Comparison of ENCODE assay signal across 25 cellular contexts in genomic region chr2:121917143-121917542, GRCh38.
"Had no signal": no experiment of that assay in that cellular context is flagged by ENCODE, and none has a peak within 500 bp of the region (broad histone marks: within the 10 kb centered on the region; RNA-seq: fewer than 3 reads in every experiment).

No MANE protein-coding gene starts in this region.

- H3K27me3 ChIP-seq: left lung, pancreas, right atrium auricular region, right lobe of liver, tibial nerve had no signal

- ATAC-seq: left cardiac atrium; left lung; natural killer cell; pancreas; right lobe of liver; stimulated activated memory B cell treated with anti-CD40 and anti-IgM and Interleukin-4, amounts not matched to agents 10 μg/mL and 1 μg/mL and 100 μg/mL, for 72 hours; stimulated activated naive CD8-positive, alpha-beta T cell treated with anti-CD3 and anti-CD28 coated beads, Interleukin-15, amount 100 ng/mL, for 72 hours had no signal

- H3K4me1 Mint-ChIP-seq: natural killer cell; stimulated activated memory B cell treated with anti-CD40 and anti-IgM and Interleukin-4, amounts not matched to agents 10 μg/mL and 1 μg/mL and 100 μg/mL, for 72 hours; stimulated activated naive CD8-positive, alpha-beta T cell treated with anti-CD3 and anti-CD28 coated beads, Interleukin-15, amount 100 ng/mL, for 72 hours had no signal

- H3K9me3 Mint-ChIP-seq: nephron progenitor cell had no signal

- FAIRE-seq: keratinocyte, pancreas had no signal

- H3K36me3 Mint-ChIP-seq: natural killer cell; stimulated activated memory B cell treated with anti-CD40 and anti-IgM and Interleukin-4, amounts not matched to agents 10 μg/mL and 1 μg/mL and 100 μg/mL, for 72 hours; type B pancreatic cell had no signal

- H3K27ac ChIP-seq: left lung, lower lobe of right lung, pancreas, right atrium auricular region, right lobe of liver, tibial nerve had no signal

- H3K4me3 Mint-ChIP-seq: natural killer cell; nephron progenitor cell; stimulated activated memory B cell treated with anti-CD40 and anti-IgM and Interleukin-4, amounts not matched to agents 10 μg/mL and 1 μg/mL and 100 μg/mL, for 72 hours; stimulated activated naive CD8-positive, alpha-beta T cell treated with anti-CD3 and anti-CD28 coated beads, Interleukin-15, amount 100 ng/mL, for 72 hours; type B pancreatic cell had no signal

- H3K4me3 ChIP-seq: left lung, lower lobe of right lung, pancreas, right atrium auricular region, right lobe of liver, smooth muscle cell, tibial nerve had no signal

- H3K9me3 ChIP-seq: left lung, lower lobe of right lung, pancreas, right atrium auricular region, right lobe of liver, tibial nerve had no signal

- H3K27me3 Mint-ChIP-seq: stimulated activated memory B cell treated with anti-CD40 and anti-IgM and Interleukin-4, amounts not matched to agents 10 μg/mL and 1 μg/mL and 100 μg/mL, for 72 hours; stimulated activated naive CD8-positive, alpha-beta T cell treated with anti-CD3 and anti-CD28 coated beads, Interleukin-15, amount 100 ng/mL, for 72 hours; type B pancreatic cell had no signal

- H3K27ac Mint-ChIP-seq: natural killer cell; nephron progenitor cell; stimulated activated memory B cell treated with anti-CD40 and anti-IgM and Interleukin-4, amounts not matched to agents 10 μg/mL and 1 μg/mL and 100 μg/mL, for 72 hours; type B pancreatic cell had no signal

- H3K4me2 ChIP-seq: smooth muscle cell had no signal

- DNase-seq: hippocampal formation; kidney glomerular epithelial cell; left cardiac atrium; left lung; lower lobe of right lung; mammary epithelial cell; mesenchymal stem cell; natural killer cell; nephron progenitor cell; nucleus accumbens; pancreas; right lobe of liver; stimulated activated CD4-positive, alpha-beta T cell treated with anti-CD3 and anti-CD28 coated beads, Interleukin-1b, Interleukin-23, amount 100 ng/mL, for 48 hours; stimulated activated CD4-positive, alpha-beta T cell treated with anti-CD3 and anti-CD28 coated beads, Interleukin-2, amount 100 ng/mL, for 48 hours; stimulated activated CD4-positive, alpha-beta T cell treated with anti-CD3 and anti-CD28 coated beads, Interleukin-4, amount 100 ng/mL, for 4 hours; stimulated activated CD8-positive, alpha-beta memory T cell treated with anti-CD3 and anti-CD28 coated beads, Interleukin-4, amount 100 ng/mL, for 48 hours; stimulated activated naive CD4-positive, alpha-beta T cell treated with Interleukin-2 at 50 U/mL for 16 hours; stimulated activated naive CD8-positive, alpha-beta T cell treated with anti-CD3 and anti-CD28 coated beads, Interleukin-15, amount 100 ng/mL, for 72 hours; substantia nigra had no signal

- H3K4me1 ChIP-seq: left lung, lower lobe of right lung, pancreas, right atrium auricular region, right lobe of liver, tibial nerve had no signal

- H3K36me3 ChIP-seq: left lung, lower lobe of right lung, pancreas, right atrium auricular region, right lobe of liver, tibial nerve had no signal
